In the genomic region with DNA sequence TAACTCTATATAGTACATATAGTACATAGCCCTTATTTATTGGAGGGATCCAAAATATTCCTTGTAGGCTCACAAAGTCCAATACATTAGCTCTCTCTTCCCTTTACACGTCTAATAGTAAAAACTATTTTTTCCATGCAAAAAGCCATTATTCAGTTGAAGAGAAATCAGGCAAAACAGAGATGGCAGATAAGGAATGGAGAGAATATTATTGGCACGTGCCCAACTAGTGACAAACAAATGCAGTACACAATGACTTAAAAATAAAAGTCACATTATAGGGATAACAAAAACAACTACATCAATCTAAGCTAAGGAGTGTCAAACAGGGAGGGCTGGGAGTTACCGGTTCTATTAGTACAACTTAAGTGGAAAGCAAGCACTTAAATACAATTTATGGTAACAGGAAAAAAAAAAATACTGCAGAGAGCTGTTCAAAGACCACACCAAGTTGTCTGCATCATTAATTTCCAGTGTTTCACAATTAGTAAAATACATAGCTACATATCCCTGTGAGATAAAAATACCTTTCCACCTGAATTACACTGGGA, we compare ENCODE assay signal across 19 cellular contexts.
"Had no signal": no experiment of that assay in that cellular context is flagged by ENCODE, and none has a peak within 500 bp of the region (broad histone marks: within the 10 kb centered on the region; RNA-seq: fewer than 3 reads in every experiment).

No MANE protein-coding gene starts in this region.

- DNase-seq: activated CD4-positive, alpha-beta T cell treated with anti-CD3 and anti-CD28 coated beads for 36 hours; activated CD4-positive, alpha-beta T cell treated with anti-CD3 and anti-CD28 coated beads, Interleukin-2, amount 50 U/mL, for 48 hours; activated naive CD4-positive, alpha-beta T cell; activated naive CD8-positive, alpha-beta T cell treated with anti-CD3 and anti-CD28 coated beads, Interleukin-2, amount 10 ng/mL, durations not matched to agents 7 days and 5 days; activated T-cell treated with anti-CD3 and anti-CD28 coated beads for 4 hours; amygdala; body of pancreas; dermis blood vessel endothelial cell; effector memory CD4-positive, alpha-beta T cell; foreskin fibroblast; hippocampal formation; left cardiac atrium; naive B cell; right cardiac atrium; testis had no signal

- H3K36me3 ChIP-seq: neural progenitor cell had no signal

- H2AFZ ChIP-seq: neural progenitor cell had no signal

- H3K4me3 ChIP-seq: body of pancreas, neural progenitor cell, prostate gland, skin epidermis, testis had no signal

- H3K9me3 ChIP-seq: body of pancreas, prostate gland, testis had no signal

- H3K9ac ChIP-seq: neural progenitor cell had no signal

- ATAC-seq: activated CD4-positive, alpha-beta T cell treated with anti-CD3 and anti-CD28 coated beads for 36 hours; activated T-helper 17 cell treated with anti-CD3 and anti-CD28 coated beads, Interleukin-2, amount 50 U/mL, for 72 hours; body of pancreas; left cardiac atrium; right cardiac atrium had no signal

- H3K4me1 ChIP-seq: neural progenitor cell, testis had no signal

- H3K27me3 ChIP-seq: body of pancreas, neural progenitor cell, testis had no signal

- H3K27ac ChIP-seq: body of pancreas, neural progenitor cell, prostate gland, skin epidermis, testis had no signal

- H3K4me2 ChIP-seq: neural progenitor cell had no signal
